Comparison of ENCODE assay signal across 9 cellular contexts in genomic region chr7:135509589-135509838, GRCh38. TPM values are rescaled to one million over a fixed set of nuclear protein-coding genes. Genes with fewer than 3 reads are reported as not detected.
A peak's percentile ranks its signal among the peaks of the same experiment; 100 is the strongest.
DNase-seq lines count a peak whose midpoint lies in the region; ATAC-seq, FAIRE-seq and TF ChIP-seq lines count a peak whose summit lies in the region.
"Had no signal": no experiment of that assay in that cellular context is flagged by ENCODE, and none has a peak within 500 bp of the region (broad histone marks: within the 10 kb centered on the region; RNA-seq: fewer than 3 reads in every experiment).

No MANE protein-coding gene starts in this region.

- no peak for TF ChIP-seq RAD21 in SK-N-SH (IDR thresholded peaks at IDR 0.05; ENCODE audit: low read length)

- no peaks in the 10 kb centered on the region for H3K9me3 Mint-ChIP-seq in activated CD8-positive, alpha-beta T cell treated with anti-CD3 and anti-CD28 coated beads, Interleukin-2, amount 10 ng/mL, durations not matched to agents 7 days and 5 days (ENCODE audit: insufficient read depth)

- H3K79me2 ChIP-seq in SK-N-SH (ENCODE audit: insufficient read depth), result peaks cover 50% of the 10 kb centered on the region

- no peaks in the 10 kb centered on the region for H3K9me2 ChIP-seq in SK-N-SH

- H3K4me1 ChIP-seq in SK-N-SH (ENCODE audit: control insufficient read depth in 1 of 2, insufficient read depth in 2 of 2, low read depth in 1 of 2, low read length in 1 of 2) (peaks cover 9 to 17% of the 10 kb centered on the region in 2 experiments; a peak in 3 of 4 replicates), right atrium auricular region (peaks cover 0 to 25% of the 10 kb centered on the region in 2 donors), spleen (peaks cover 23 to 62% (median 41%) of the 10 kb centered on the region in 6 donors)

- peaks cover 1% of the 10 kb centered on the region for H3K27me3 Mint-ChIP-seq in activated CD8-positive, alpha-beta T cell treated with anti-CD3 and anti-CD28 coated beads, Interleukin-2, amount 10 ng/mL, durations not matched to agents 7 days and 5 days (ENCODE audit: low read depth)

- FAIRE-seq in GM18507 (lab: Jason Lieb, UNC), result peak; percentile 9
- FAIRE-seq: endometrium had no signal

- peak overlapping the region; percentile 93 for H3K9ac ChIP-seq in SK-N-SH

- peaks cover 10% of the 10 kb centered on the region for H3K36me3 Mint-ChIP-seq in activated CD8-positive, alpha-beta T cell treated with anti-CD3 and anti-CD28 coated beads, Interleukin-2, amount 10 ng/mL, durations not matched to agents 7 days and 5 days (ENCODE audit: low read depth)

- H3K9me3 ChIP-seq in SK-N-SH (no peaks in the 10 kb centered on the region), right atrium auricular region (no peaks in the 10 kb centered on the region), spleen (no peaks in the 10 kb centered on the region)

- no peak for DNase-seq in GM18507 (ENCODE audit: extremely low spot score, insufficient read length, low read depth)
- no peak for DNase-seq in SK-N-SH
- DNase-seq in right atrium auricular region (ENCODE audit: low spot score), result no peak
- DNase-seq in spleen, result no peak
- no peak for DNase-seq in posterior cingulate gyrus
- no peak for DNase-seq in activated CD8-positive, alpha-beta T cell treated with anti-CD3 and anti-CD28 coated beads, Interleukin-2, amount 10 ng/mL, durations not matched to agents 7 days and 5 days

- intact Hi-C loops in spleen (cut with DNase I; ENCODE audit: low total_unique reads) (no loop called here), posterior cingulate gyrus (cut with DNase I) (no loop called here)

- 1% methylated on average over 14 of the region's 14 CpGs for WGBS in SK-N-SH (ENCODE audit: low lambda C conversion rate)
- WGBS in spleen, 5 donors, result 0 to 1% (median 0%) methylated on average over 13 to 14 of the region's 14 CpGs

- CTCF ChIA-PET in SK-N-SH (lab: Yijun Ruan, JAX), result interaction anchor here (1.0 to 2.6 kb wide), 3 partner anchors 9 to 174 kb away, joined by 3 to 12 read pairs (median 11); no protein-coding TSS in a partner anchor
- CTCF ChIA-PET in activated CD8-positive, alpha-beta T cell treated with anti-CD3 and anti-CD28 coated beads, Interleukin-2, amount 10 ng/mL, durations not matched to agents 7 days and 5 days (lab: Charles Lee), result interaction anchor here (1.0 to 1.8 kb wide), 3 partner anchors 13 to 228 kb away, joined by 3 to 6 read pairs (median 5); no protein-coding TSS in a partner anchor

- H3K4me1 Mint-ChIP-seq in activated CD8-positive, alpha-beta T cell treated with anti-CD3 and anti-CD28 coated beads, Interleukin-2, amount 10 ng/mL, durations not matched to agents 7 days and 5 days (ENCODE audit: low read depth), result peaks cover 16% of the 10 kb centered on the region

- H2AFZ ChIP-seq in SK-N-SH (ENCODE audit: low read depth), result peak overlapping the region; percentile 79

- no peak for TF ChIP-seq CTCF in SK-N-SH (IDR thresholded peaks at IDR 0.05)
- no peak for TF ChIP-seq CTCF in right atrium auricular region (IDR thresholded peaks at IDR 0.05)
- TF ChIP-seq CTCF in spleen (IDR thresholded peaks at IDR 0.05 in 8 of 11, conservative IDR thresholded peaks at IDR 0.05 in 3 of 11), result no peak

- TF ChIP-seq POLR2A in spleen (IDR thresholded peaks at IDR 0.05), result no peak
- no peak for TF ChIP-seq POLR2A in GM18505 (IDR thresholded peaks at IDR 0.05; ENCODE audit: borderline replicate concordance, extremely low read depth, insufficient read depth, insufficient read length)

- H3K27me3 ChIP-seq in SK-N-SH (ENCODE audit: insufficient read depth) (no peaks in the 10 kb centered on the region), right atrium auricular region (no peaks in the 10 kb centered on the region), spleen (replicated peaks in 1 of 7) (no peaks in the 10 kb centered on the region)

- H4K20me1 ChIP-seq in SK-N-SH (ENCODE audit: insufficient read depth), result peaks cover 24% of the 10 kb centered on the region

- no peak overlapping the region for H3K4me3 Mint-ChIP-seq in activated CD8-positive, alpha-beta T cell treated with anti-CD3 and anti-CD28 coated beads, Interleukin-2, amount 10 ng/mL, durations not matched to agents 7 days and 5 days

- no peak for TF ChIP-seq EP300 in SK-N-SH (IDR thresholded peaks at IDR 0.05; ENCODE audit: borderline replicate concordance in 1 of 2, low read depth in 1 of 2, low read length in 1 of 2)

- H3K27ac ChIP-seq in SK-N-SH (ENCODE audit: low read depth in 2 of 2, low read length in 1 of 2), result peak overlapping the region; percentile 90 to 92
- H3K27ac ChIP-seq in right atrium auricular region, result peak overlapping the region; percentile 92 to 95
- H3K27ac ChIP-seq in spleen, result peak overlapping the region; percentile 88 to 96 (median 93)

- no peak overlapping the region for H3K27ac Mint-ChIP-seq in activated CD8-positive, alpha-beta T cell treated with anti-CD3 and anti-CD28 coated beads, Interleukin-2, amount 10 ng/mL, durations not matched to agents 7 days and 5 days

- peak overlapping the region; percentile 72 for H3K4me2 ChIP-seq in SK-N-SH

- peaks cover 0 to 4% of the 10 kb centered on the region in 2 experiments for H3K36me3 ChIP-seq in SK-N-SH (replicated peaks in 1 of 2; ENCODE audit: control insufficient read depth in 1 of 2, insufficient read depth in 2 of 2, low read length in 1 of 2)
- H3K36me3 ChIP-seq in right atrium auricular region, result no peaks in the 10 kb centered on the region
- H3K36me3 ChIP-seq in spleen, result peaks cover 0 to 7% (median 0%) of the 10 kb centered on the region in 6 donors

- H3K4me3 ChIP-seq in SK-N-SH (ENCODE audit: low read depth in 2 of 2, low read length in 1 of 2) (peak overlapping the region; percentile 58 to 87), right atrium auricular region (peak overlapping the region; percentile 78 to 86), spleen (peak overlapping the region; percentile 65 to 93 (median 82))

- ATAC-seq in HG02885 (IDR thresholded peaks at IDR 0.05; ENCODE audit: poor library complexity, unreplicated experiment) (no peak), GM18505 (IDR thresholded peaks at IDR 0.05; ENCODE audit: unreplicated experiment) (no peak)
- ATAC-seq in activated CD8-positive, alpha-beta T cell treated with anti-CD3 and anti-CD28 coated beads, Interleukin-2, amount 10 ng/mL, durations not matched to agents 7 days and 5 days, result no peak

- no peaks in the 10 kb centered on the region for H3F3A ChIP-seq in SK-N-SH (replicated peaks; ENCODE audit: insufficient read depth)

- POLR2A ChIA-PET in SK-N-SH (lab: Yijun Ruan, JAX), result interaction anchor here (0.5 to 0.6 kb wide), 2 partner anchors 14 to 48 kb away, joined by 3 read pairs; partner anchors contain the start of gene NUP205
- POLR2A ChIA-PET in activated CD8-positive, alpha-beta T cell treated with anti-CD3 and anti-CD28 coated beads, Interleukin-2, amount 10 ng/mL, durations not matched to agents 7 days and 5 days (lab: Charles Lee), result interaction anchor here (0.9 to 1.8 kb wide), 4 partner anchors 49 to 235 kb away, joined by 3 to 5 read pairs (median 4); partner anchors contain the start of gene NUP205

TF ChIP-seq in SK-N-SH, 30 proteins besides CTCF, POLR2A, EP300 and RAD21 (continues in another document):
- TF ChIP-seq FOXJ3 (CRISPR knock-in tag; IDR thresholded peaks at IDR 0.05) (no peak), CHD2 (IDR thresholded peaks at IDR 0.05; ENCODE audit: low read length, partially characterized antibody) (no peak), SIN3A (IDR thresholded peaks at IDR 0.05; ENCODE audit: borderline replicate concordance, low read depth, low read length) (no peak), POLR2AphosphoS5 (IDR thresholded peaks at IDR 0.05; ENCODE audit: low read depth, low read length) (no peak), EZH2phosphoT487 (IDR thresholded peaks at IDR 0.05; ENCODE audit: borderline replicate concordance, low read depth) (no peak), SMC3 (IDR thresholded peaks at IDR 0.05; ENCODE audit: low read depth, low read length) (no peak), MAX (IDR thresholded peaks at IDR 0.05; ENCODE audit: low read depth) (no peak)

RNA-seq across cellular contexts. Expression of gene CNOT4, which starts 0.4 kb away (rescaled TPM):
- polyA plus RNA-seq in SK-N-SH (2012; rRNA removed), result 8.0 and 9.3 TPM in 2 replicates
- 7.4 and 7.5 TPM in 2 replicates for polyA plus RNA-seq in SK-N-SH (2012; cell fraction: cytosol; rRNA removed)
- 5.9 and 13.7 TPM in 2 replicates for polyA plus RNA-seq in SK-N-SH (2012; cell fraction: nucleus; rRNA removed)
- total RNA-seq in right atrium auricular region, result 10 to 100 TPM; 23.3 to 25.3 TPM
- 10 to 100 TPM; 22.4 to 36.9 (median 28.6) TPM for total RNA-seq in spleen
- polyA plus RNA-seq in spleen, result 1 to 10 TPM; 5.3 to 6.3 (median 6.0) TPM
- total RNA-seq in activated CD8-positive, alpha-beta T cell treated with anti-CD3 and anti-CD28 coated beads, Interleukin-2, amount 10 ng/mL, durations not matched to agents 7 days and 5 days, result 10 to 100 TPM; 22.1 to 23.3 TPM

RNA-seq across cellular contexts. Expression of gene NUP205, which starts 48.2 kb away (rescaled TPM):
- 48.2 and 60.8 TPM in 2 replicates for polyA plus RNA-seq in SK-N-SH (2012; rRNA removed)
- 51.5 and 51.9 TPM in 2 replicates for polyA plus RNA-seq in SK-N-SH (2012; cell fraction: cytosol; rRNA removed)
- 60.3 and 92.0 TPM in 2 replicates for polyA plus RNA-seq in SK-N-SH (2012; cell fraction: nucleus; rRNA removed)
- 10 to 100 TPM; 14.3 to 17.2 TPM for total RNA-seq in right atrium auricular region
- 10 to 100 TPM; 38.4 to 55.5 (median 51.1) TPM for total RNA-seq in spleen
- 10 to 100 TPM; 29.8 to 40.8 (median 34.1) TPM for polyA plus RNA-seq in spleen
- total RNA-seq in activated CD8-positive, alpha-beta T cell treated with anti-CD3 and anti-CD28 coated beads, Interleukin-2, amount 10 ng/mL, durations not matched to agents 7 days and 5 days, result 100 to 1,000 TPM; 109 to 111 TPM
